12 cellular contexts compared by ENCODE assay signal in genomic region chr16:56626685-56627084, GRCh38. TPM values are rescaled to one million over a fixed set of nuclear protein-coding genes. Genes with fewer than 3 reads are reported as not detected.
DNase-seq lines count a peak whose midpoint lies in the region; ATAC-seq, FAIRE-seq and TF ChIP-seq lines count a peak whose summit lies in the region.
"Had no signal": no experiment of that assay in that cellular context is flagged by ENCODE, and none has a peak within 500 bp of the region (broad histone marks: within the 10 kb centered on the region; RNA-seq: fewer than 3 reads in every experiment).

No MANE protein-coding gene starts in this region.

- no peak overlapping the region for H3K27ac Mint-ChIP-seq in stimulated activated naive CD8-positive, alpha-beta T cell treated with anti-CD3 and anti-CD28 coated beads, Interleukin-15, Interleukin-2, amounts not matched to agents 100 ng/mL and 50 ng/mL, for 24 hours
- H3K27ac Mint-ChIP-seq: activated naive CD4-positive, alpha-beta T cell treated with anti-CD3 and anti-CD28 coated beads, Interleukin-2, amount 50 U/mL, for 24 hours; CD4-positive, alpha-beta T cell had no signal

- no peaks in the 10 kb centered on the region for H3K9me3 Mint-ChIP-seq in stimulated activated naive CD8-positive, alpha-beta T cell treated with anti-CD3 and anti-CD28 coated beads, Interleukin-15, Interleukin-2, amounts not matched to agents 100 ng/mL and 50 ng/mL, for 24 hours
- H3K9me3 Mint-ChIP-seq: activated naive CD4-positive, alpha-beta T cell treated with anti-CD3 and anti-CD28 coated beads, Interleukin-2, amount 50 U/mL, for 24 hours; CD4-positive, alpha-beta T cell had no signal

- BruUV-seq in endothelial cell of umbilical vein (replicated peaks; lab: Mats Ljungman, UMichigan), result no TSS peak

- H3K4me3 ChIP-seq in endothelial cell of umbilical vein (replicated peaks in 1 of 3; ENCODE audit: insufficient read depth in 1 of 3, low read depth in 1 of 3, low read length in 3 of 3) (peak overlapping the region in 2 of 3 experiments; percentile 2 to 64), mucosa of stomach (ENCODE audit: low read length) (peak overlapping the region; percentile 86), aorta (ENCODE audit: low read length in 2 of 2) (peak overlapping the region; percentile 56 to 71)
- H3K4me3 ChIP-seq: GM12878 had no signal

- no peak for TF ChIP-seq POLR2A in endothelial cell of umbilical vein (IDR thresholded peaks at IDR 0.05; ENCODE audit: low read depth, low read length)

- no peak for DNase-seq in stimulated activated naive CD8-positive, alpha-beta T cell treated with anti-CD3 and anti-CD28 coated beads, Interleukin-15, Interleukin-2, amounts not matched to agents 100 U/mL and 50 U/mL, for 24 hours
- DNase-seq in endothelial cell of umbilical vein (ENCODE audit: low read depth, low spot score) (no peak), aorta (no peak), HPDE6-E6E7 (ENCODE audit: extremely low spot score) (no peak), SIG-M5 (lab: John Stamatoyannopoulos, UW) (no peak)
- DNase-seq: CD4-positive, alpha-beta T cell had no signal

- peak overlapping the region; percentile 86 for H3K4me3 Mint-ChIP-seq in stimulated activated naive CD8-positive, alpha-beta T cell treated with anti-CD3 and anti-CD28 coated beads, Interleukin-15, Interleukin-2, amounts not matched to agents 100 ng/mL and 50 ng/mL, for 24 hours

- no peaks in the 10 kb centered on the region for H4K20me1 ChIP-seq in endothelial cell of umbilical vein (replicated peaks; ENCODE audit: control insufficient read depth, extremely low read depth, insufficient read depth, low read length)

- WGBS in aorta, 2 donors, result 1 to 6% methylated on average over 7 of the region's 7 CpGs

- peaks cover 12% of the 10 kb centered on the region for H3K4me1 ChIP-seq in endothelial cell of umbilical vein (ENCODE audit: control insufficient read depth, extremely low read depth, insufficient read depth, low read length)
- H3K4me1 ChIP-seq in mucosa of stomach (ENCODE audit: control insufficient read depth, insufficient read depth, low read length), result peaks cover 11% of the 10 kb centered on the region
- H3K4me1 ChIP-seq in aorta (ENCODE audit: control insufficient read depth in 1 of 2, insufficient read depth in 2 of 2, low read length in 2 of 2), result no peaks in the 10 kb centered on the region

- peaks cover 36% of the 10 kb centered on the region for H3K27me3 Mint-ChIP-seq in stimulated activated naive CD8-positive, alpha-beta T cell treated with anti-CD3 and anti-CD28 coated beads, Interleukin-15, Interleukin-2, amounts not matched to agents 100 ng/mL and 50 ng/mL, for 24 hours

- dilution Hi-C loops in endothelial cell of umbilical vein (cut with MboI; ENCODE audit: extremely low pct_ligation_motif_present, low sequenced_read_pairs), result no loop called here

- TF ChIP-seq CTCF in endothelial cell of umbilical vein (IDR thresholded peaks at IDR 0.05; ENCODE audit: extremely low read depth in 1 of 2, insufficient read depth in 1 of 2, low read depth in 1 of 2, low read length in 2 of 2), result no peak

- H3K9me1 ChIP-seq in endothelial cell of umbilical vein (replicated peaks; ENCODE audit: control insufficient read depth, extremely low read depth, insufficient read depth, low read length), result no peaks in the 10 kb centered on the region

- intact Hi-C loops in endothelial cell of umbilical vein (cut with micrococcal nuclease) (loop anchor here (1.0 kb wide), 1 partner anchor 56 kb away; the partner anchor contains the start of gene MT1X), aorta (cut with DNase I) (loop anchor here in 1 of 2 donors (1.0 kb wide), 1 partner anchor 17 kb away; no protein-coding TSS in a partner anchor)

- CTCF ChIA-PET in endothelial cell of umbilical vein (lab: Charles Lee), result interaction anchor here (0.9 to 1.8 kb wide), 8 partner anchors 9 to 45 kb away, joined by 3 to 8 read pairs (median 4); no protein-coding TSS in a partner anchor

- H3K27me3 ChIP-seq in endothelial cell of umbilical vein (ENCODE audit: control insufficient read depth in 2 of 2, insufficient read depth in 2 of 2, low read length in 2 of 2) (no peaks in the 10 kb centered on the region), mucosa of stomach (ENCODE audit: control insufficient read depth, insufficient read depth, low read length) (peaks cover 2% of the 10 kb centered on the region), aorta (ENCODE audit: control insufficient read depth in 1 of 2, insufficient read depth in 2 of 2, low read length in 1 of 2) (no peaks in the 10 kb centered on the region)

- no peak for FAIRE-seq in endothelial cell of umbilical vein (lab: Jason Lieb, UNC)
- FAIRE-seq: GM12878 had no signal

- H3K4me2 ChIP-seq in endothelial cell of umbilical vein (ENCODE audit: insufficient read depth, low read length), result peak overlapping the region; percentile 75

- no peaks in the 10 kb centered on the region for H3K36me3 Mint-ChIP-seq in stimulated activated naive CD8-positive, alpha-beta T cell treated with anti-CD3 and anti-CD28 coated beads, Interleukin-15, Interleukin-2, amounts not matched to agents 100 ng/mL and 50 ng/mL, for 24 hours (ENCODE audit: low read depth)
- H3K36me3 Mint-ChIP-seq: activated naive CD4-positive, alpha-beta T cell treated with anti-CD3 and anti-CD28 coated beads, Interleukin-2, amount 50 U/mL, for 24 hours had no signal

- peaks cover 31% of the 10 kb centered on the region for H3K4me1 Mint-ChIP-seq in stimulated activated naive CD8-positive, alpha-beta T cell treated with anti-CD3 and anti-CD28 coated beads, Interleukin-15, Interleukin-2, amounts not matched to agents 100 ng/mL and 50 ng/mL, for 24 hours (ENCODE audit: low read depth)

- peaks cover 12% of the 10 kb centered on the region for H3K79me2 ChIP-seq in endothelial cell of umbilical vein (ENCODE audit: control insufficient read depth, insufficient read depth, low read length)

- peak overlapping the region; percentile 61 for H3K27ac ChIP-seq in endothelial cell of umbilical vein (ENCODE audit: insufficient read depth, low read depth, low read length)
- H3K27ac ChIP-seq in aorta (ENCODE audit: low read depth in 1 of 2, low read length in 2 of 2), result peak overlapping the region; percentile 43 to 95

- POLR2A ChIA-PET in endothelial cell of umbilical vein (lab: Charles Lee), result interaction anchor here (0.6 to 3.3 kb wide), 4 partner anchors 9 to 104 kb away, joined by 3 to 51 read pairs (median 12); partner anchors contain the start of gene MT2A

- H3K36me3 ChIP-seq in endothelial cell of umbilical vein (ENCODE audit: control insufficient read depth in 2 of 2, extremely low read depth in 1 of 2, insufficient read depth in 2 of 2, low read length in 2 of 2), result no peaks in the 10 kb centered on the region
- H3K36me3 ChIP-seq in mucosa of stomach (ENCODE audit: control insufficient read depth, insufficient read depth, low read length), result no peaks in the 10 kb centered on the region
- no peaks in the 10 kb centered on the region for H3K36me3 ChIP-seq in aorta (ENCODE audit: control insufficient read depth in 1 of 2, insufficient read depth in 2 of 2, low read length in 1 of 2)

- no peak overlapping the region for H2AFZ ChIP-seq in endothelial cell of umbilical vein (ENCODE audit: low read depth, low read length)

- no peak for ATAC-seq in stimulated activated naive CD8-positive, alpha-beta T cell treated with anti-CD3 and anti-CD28 coated beads, Interleukin-15, Interleukin-2, amounts not matched to agents 100 U/mL and 50 U/mL, for 24 hours
- ATAC-seq in aorta (ENCODE audit: low FRiP score) (no peak), HG03432 (IDR thresholded peaks at IDR 0.05; ENCODE audit: unreplicated experiment) (no peak)

- H3K9ac ChIP-seq in endothelial cell of umbilical vein (replicated peaks; ENCODE audit: extremely low read depth, insufficient read depth, low read length) (no peak overlapping the region), mucosa of stomach (ENCODE audit: low read length) (peak overlapping the region; percentile 89)

- no peaks in the 10 kb centered on the region for H3K9me3 ChIP-seq in endothelial cell of umbilical vein (replicated peaks; ENCODE audit: control insufficient read depth, insufficient read depth, low read length)
- H3K9me3 ChIP-seq in mucosa of stomach (ENCODE audit: control insufficient read depth, low read length), result no peaks in the 10 kb centered on the region
- H3K9me3 ChIP-seq in aorta (ENCODE audit: control insufficient read depth, low read length), result no peaks in the 10 kb centered on the region

RNA-seq across cellular contexts. Expression of gene MT1E, which starts 1.1 kb away (rescaled TPM):
- total RNA-seq in endothelial cell of umbilical vein (201 and 346 TPM in 2 replicates), aorta (100 to 1,000 TPM in 1 of 2 donors, 10 to 100 TPM in 1; 47.8 to 355 TPM)
- polyA plus RNA-seq in endothelial cell of umbilical vein (186 and 208 TPM in 2 replicates), aorta (100 to 1,000 TPM; 185 to 606 TPM)
- 545 and 811 TPM in 2 replicates for polyA plus RNA-seq in endothelial cell of umbilical vein (2011; cell fraction: cytosol; rRNA removed)
- 176 and 197 TPM in 2 replicates for polyA plus RNA-seq in endothelial cell of umbilical vein (2011; cell fraction: nucleus; rRNA removed)
- polyA plus RNA-seq in endothelial cell of umbilical vein (2012), result 497 and 663 TPM in 2 replicates
- polyA minus RNA-seq in endothelial cell of umbilical vein, result 45.8 and 61.2 TPM in 2 replicates
- polyA minus RNA-seq in endothelial cell of umbilical vein (2011; cell fraction: cytosol; rRNA and poly(A)+ RNA removed), result 46.4 TPM
- polyA minus RNA-seq in endothelial cell of umbilical vein (2011; cell fraction: nucleus; rRNA and poly(A)+ RNA removed), result 17.6 and 21.5 TPM in 2 replicates

RNA-seq across cellular contexts. Expression of gene MT1M, which starts 5.8 kb away (rescaled TPM):
- 1.8 and 4.6 TPM in 2 replicates for total RNA-seq in endothelial cell of umbilical vein
- polyA plus RNA-seq in endothelial cell of umbilical vein, result 4.1 and 4.3 TPM in 2 replicates
- 5.6 and 6.0 TPM in 2 replicates for polyA plus RNA-seq in endothelial cell of umbilical vein (2011; cell fraction: cytosol; rRNA removed)
- polyA plus RNA-seq in endothelial cell of umbilical vein (2011; cell fraction: nucleus; rRNA removed), result 0.65 and 1.5 TPM in 2 replicates
- 2.2 and 3.2 TPM in 2 replicates for polyA plus RNA-seq in endothelial cell of umbilical vein (2012)
- 1.4 and 1.7 TPM in 2 replicates for polyA minus RNA-seq in endothelial cell of umbilical vein
- polyA minus RNA-seq in endothelial cell of umbilical vein (2011; cell fraction: cytosol; rRNA and poly(A)+ RNA removed), result not detected
- 0.58 TPM in 1 of 2 replicates, not detected in the other for polyA minus RNA-seq in endothelial cell of umbilical vein (2011; cell fraction: nucleus; rRNA and poly(A)+ RNA removed)
- total RNA-seq in aorta, result 100 to 1,000 TPM in 1 of 2 donors, 10 to 100 TPM in 1; 11.8 to 129 TPM
- 10 to 100 TPM; 40.1 to 72.2 TPM for polyA plus RNA-seq in aorta
- total RNA-seq: CD4-positive, alpha-beta T cell; GM12878 had no signal
- polyA plus RNA-seq: GM12878 had no signal

RNA-seq across cellular contexts. Expression of gene MT1A, which starts 11.8 kb away (rescaled TPM):
- total RNA-seq in endothelial cell of umbilical vein (5.4 and 8.4 TPM in 2 replicates), aorta (10 to 100 TPM in 1 of 2 donors, 1 to 10 TPM in 1; 4.6 to 82.2 TPM)
- polyA plus RNA-seq in endothelial cell of umbilical vein (2.3 and 6.5 TPM in 2 replicates), aorta (10 to 100 TPM in 1 of 2 donors, 1 to 10 TPM in 1; 7.0 to 16.2 TPM)
- polyA plus RNA-seq in endothelial cell of umbilical vein (2011; cell fraction: cytosol; rRNA removed), result 8.9 and 15.6 TPM in 2 replicates
- 3.3 and 3.7 TPM in 2 replicates for polyA plus RNA-seq in endothelial cell of umbilical vein (2011; cell fraction: nucleus; rRNA removed)
- polyA plus RNA-seq in endothelial cell of umbilical vein (2012), result 22.0 and 29.7 TPM in 2 replicates
- 3.8 TPM in 1 of 2 replicates, not detected in the other for polyA minus RNA-seq in endothelial cell of umbilical vein
- polyA minus RNA-seq in endothelial cell of umbilical vein (2011; cell fraction: cytosol; rRNA and poly(A)+ RNA removed), result not detected
- not detected in 2 replicates for polyA minus RNA-seq in endothelial cell of umbilical vein (2011; cell fraction: nucleus; rRNA and poly(A)+ RNA removed)
- total RNA-seq: CD4-positive, alpha-beta T cell; GM12878 had no signal
- polyA plus RNA-seq: GM12878 had no signal

RNA-seq across cellular contexts. Expression of gene MT2A, which starts 18.3 kb away (rescaled TPM):
- total RNA-seq in endothelial cell of umbilical vein, result 1,337 and 1,517 TPM in 2 replicates
- polyA plus RNA-seq in endothelial cell of umbilical vein, result 260 and 276 TPM in 2 replicates
- polyA plus RNA-seq in endothelial cell of umbilical vein (2011; cell fraction: cytosol; rRNA removed), result 433 and 536 TPM in 2 replicates
- polyA plus RNA-seq in endothelial cell of umbilical vein (2011; cell fraction: nucleus; rRNA removed), result 161 and 174 TPM in 2 replicates
- 4,187 and 5,829 TPM in 2 replicates for polyA plus RNA-seq in endothelial cell of umbilical vein (2012)
- 94.1 and 153 TPM in 2 replicates for polyA minus RNA-seq in endothelial cell of umbilical vein
- polyA minus RNA-seq in endothelial cell of umbilical vein (2011; cell fraction: cytosol; rRNA and poly(A)+ RNA removed), result 123 TPM
- 54.8 and 79.2 TPM in 2 replicates for polyA minus RNA-seq in endothelial cell of umbilical vein (2011; cell fraction: nucleus; rRNA and poly(A)+ RNA removed)
- 1,000 to 10,000 TPM in 1 of 2 donors, 100 to 1,000 TPM in 1; 146 to 1,375 TPM for total RNA-seq in aorta
- polyA plus RNA-seq in aorta, result 1,000 to 10,000 TPM in 1 of 2 donors, 100 to 1,000 TPM in 1; 320 to 1,681 TPM

RNA-seq across cellular contexts. Expression of gene MT1B, which starts 25.0 kb away (rescaled TPM):
- total RNA-seq in endothelial cell of umbilical vein (not detected in 2 replicates), aorta (not detected)
- polyA plus RNA-seq in endothelial cell of umbilical vein (not detected in 2 replicates), aorta (not detected)
- polyA plus RNA-seq in endothelial cell of umbilical vein (2011; cell fraction: cytosol; rRNA removed), result not detected in 2 replicates
- not detected in 2 replicates for polyA plus RNA-seq in endothelial cell of umbilical vein (2011; cell fraction: nucleus; rRNA removed)
- polyA plus RNA-seq in endothelial cell of umbilical vein (2012), result not detected in 2 replicates
- not detected in 2 replicates for polyA minus RNA-seq in endothelial cell of umbilical vein
- polyA minus RNA-seq in endothelial cell of umbilical vein (2011; cell fraction: cytosol; rRNA and poly(A)+ RNA removed), result not detected
- not detected in 2 replicates for polyA minus RNA-seq in endothelial cell of umbilical vein (2011; cell fraction: nucleus; rRNA and poly(A)+ RNA removed)
- total RNA-seq: CD4-positive, alpha-beta T cell; GM12878; pulmonary artery endothelial cell had no signal
- polyA plus RNA-seq: GM12878 had no signal

Comparison
In these comparisons a context has a peak if more than half of its experiments do, and no peak if none do; other contexts are left out.
1. H3K4me3 ChIP-seq: peak in every context shown above with its lines; median percentile 86 in mucosa of stomach; 64 in aorta; 33 in endothelial cell of umbilical vein.